23 cellular contexts compared by ENCODE assay signal in genomic region chr14:20857207-20857606, GRCh38. TPM values are rescaled to one million over a fixed set of nuclear protein-coding genes. Genes with fewer than 3 reads are reported as not detected.
"Had no signal": no experiment of that assay in that cellular context is flagged by ENCODE, and none has a peak within 500 bp of the region (broad histone marks: within the 10 kb centered on the region; RNA-seq: fewer than 3 reads in every experiment).

No MANE protein-coding gene starts in this region.

- H3K27me3 ChIP-seq: brain microvascular endothelial cell, gastrocnemius medialis, right lobe of liver, testis, transverse colon had no signal

- H3K4me3 Mint-ChIP-seq: activated CD4-positive, alpha-beta memory T cell treated with anti-CD3 and anti-CD28 coated beads for 36 hours; activated T-cell treated with anti-CD3 and anti-CD28 coated beads, Interleukin-2, amount 50 U/mL, for 24 hours; activated T-helper 17 cell treated with anti-CD3 and anti-CD28 coated beads, Interleukin-2, amount 50 U/mL, for 72 hours; effector memory CD8-positive, alpha-beta T cell; naive thymus-derived CD8-positive, alpha-beta T cell; neural crest cell had no signal

- H3K36me3 Mint-ChIP-seq: activated CD4-positive, alpha-beta memory T cell treated with anti-CD3 and anti-CD28 coated beads for 36 hours; naive thymus-derived CD8-positive, alpha-beta T cell had no signal

- H3K4me3 ChIP-seq: coronary artery, gastrocnemius medialis, right lobe of liver, testis, transverse colon had no signal

- H3K9me3 Mint-ChIP-seq: activated CD4-positive, alpha-beta memory T cell treated with anti-CD3 and anti-CD28 coated beads for 36 hours; activated T-cell treated with anti-CD3 and anti-CD28 coated beads, Interleukin-2, amount 50 U/mL, for 24 hours; activated T-helper 17 cell treated with anti-CD3 and anti-CD28 coated beads, Interleukin-2, amount 50 U/mL, for 72 hours; effector memory CD8-positive, alpha-beta T cell; naive thymus-derived CD8-positive, alpha-beta T cell had no signal

- FAIRE-seq: astrocyte, keratinocyte had no signal

- H3K4me1 Mint-ChIP-seq: activated T-helper 17 cell treated with anti-CD3 and anti-CD28 coated beads, Interleukin-2, amount 50 U/mL, for 72 hours; naive thymus-derived CD8-positive, alpha-beta T cell had no signal

- DNase-seq: amniotic stem cell had no signal

- H3K9me3 ChIP-seq: gastrocnemius medialis, right lobe of liver, testis, transverse colon had no signal

- H3K36me3 ChIP-seq: brain microvascular endothelial cell, gastrocnemius medialis, right lobe of liver, transverse colon, WERI-Rb-1 had no signal

- H3K4me1 ChIP-seq: right lobe of liver, testis had no signal

- H3K27ac Mint-ChIP-seq: activated CD4-positive, alpha-beta memory T cell treated with anti-CD3 and anti-CD28 coated beads for 36 hours; activated T-cell treated with anti-CD3 and anti-CD28 coated beads, Interleukin-2, amount 50 U/mL, for 24 hours; activated T-helper 17 cell treated with anti-CD3 and anti-CD28 coated beads, Interleukin-2, amount 50 U/mL, for 72 hours; effector memory CD8-positive, alpha-beta T cell had no signal

- H3K27ac ChIP-seq: brain microvascular endothelial cell, coronary artery, gastrocnemius medialis, right lobe of liver, testis, transverse colon, WERI-Rb-1 had no signal

RNA-seq across cellular contexts. Expression of gene RNASE3, which starts 34.0 kb away (rescaled TPM):
- total RNA-seq: activated CD4-positive, alpha-beta memory T cell treated with anti-CD3 and anti-CD28 coated beads for 36 hours; activated T-helper 17 cell treated with anti-CD3 and anti-CD28 coated beads, Interleukin-2, amount 50 U/mL, for 72 hours; astrocyte; cardiac septum; cerebellum; gastrocnemius medialis; left cardiac atrium; mammary epithelial cell; naive thymus-derived CD8-positive, alpha-beta T cell; neural crest cell; occipital lobe; skeletal muscle tissue; T-helper 1 cell treated with Interleukin-12 subunit alpha and Interleukin-12 subunit beta and Interleukin-4 antibody, amounts not matched to agents 30 ng/mL and 1 ng/mL, for 36 hours; transverse colon had no signal
- polyA plus RNA-seq: keratinocyte; mammary epithelial cell; naive thymus-derived CD8-positive, alpha-beta T cell had no signal

RNA-seq across cellular contexts. Expression of gene RNASE1, which starts 54.6 kb away (rescaled TPM):
- total RNA-seq: activated CD4-positive, alpha-beta memory T cell treated with anti-CD3 and anti-CD28 coated beads for 36 hours; mammary epithelial cell; T-helper 1 cell treated with Interleukin-12 subunit alpha and Interleukin-12 subunit beta and Interleukin-4 antibody, amounts not matched to agents 30 ng/mL and 1 ng/mL, for 36 hours had no signal
- polyA plus RNA-seq: mammary epithelial cell; naive thymus-derived CD8-positive, alpha-beta T cell had no signal
